27 cellular contexts compared by ENCODE assay signal in the genomic region with DNA sequence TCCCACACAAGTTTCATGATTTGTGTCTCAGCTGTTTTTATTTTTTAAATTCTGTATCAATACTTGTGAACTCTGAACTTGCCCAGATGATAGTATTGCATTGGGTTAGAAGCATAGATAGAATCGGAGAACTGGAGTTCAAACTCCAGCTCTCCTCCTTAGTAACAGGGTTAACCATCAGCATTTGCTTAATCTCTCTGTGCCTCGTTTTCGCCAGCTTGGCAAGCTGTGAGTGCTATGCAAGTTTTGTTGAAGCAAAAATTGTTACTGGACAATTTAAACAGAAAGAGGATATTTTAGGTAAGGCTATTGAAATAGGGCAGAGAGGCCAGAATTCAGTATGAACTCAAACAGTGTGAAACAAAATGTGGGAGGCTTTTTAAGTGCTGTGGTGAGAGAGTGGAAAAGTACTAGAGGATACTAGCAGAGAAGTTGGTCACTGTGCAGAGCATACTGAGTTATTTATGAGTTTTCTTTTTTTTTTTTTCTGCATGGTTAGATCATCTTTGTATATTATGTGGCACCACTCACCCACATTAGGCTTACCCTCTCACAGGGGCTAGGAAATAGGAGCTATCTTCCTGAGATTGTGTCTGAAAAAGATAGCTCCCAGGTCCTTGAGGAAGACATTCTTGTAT.
DNase-seq lines count a peak whose midpoint lies in the region; ATAC-seq and TF ChIP-seq lines count a peak whose summit lies in the region.
"Had no signal": no experiment of that assay in that cellular context is flagged by ENCODE, and none has a peak within 500 bp of the region (broad histone marks: within the 10 kb centered on the region; RNA-seq: fewer than 3 reads in every experiment).

No MANE protein-coding gene starts in this region.

- H2AFZ ChIP-seq in fibroblast of lung (ENCODE audit: low read length), result peak overlapping the region; percentile 44

- H4K20me1 ChIP-seq in fibroblast of lung (ENCODE audit: control insufficient read depth, extremely low read depth, insufficient read depth, low read length), result no peaks in the 10 kb centered on the region

- TF ChIP-seq CTCF in fibroblast of lung (conservative IDR thresholded peaks at IDR 0.05 in 1 of 2, IDR thresholded peaks at IDR 0.05 in 1 of 2; ENCODE audit: low read depth in 1 of 2, low read length in 2 of 2), result no peak
- TF ChIP-seq CTCF in tibial artery (IDR thresholded peaks at IDR 0.05), result no peak
- TF ChIP-seq CTCF in glutamatergic neuron (IDR thresholded peaks at IDR 0.05; ENCODE audit: partially characterized antibody, unreplicated experiment), result no peak

- H3K4me3 Mint-ChIP-seq in activated T-cell treated with anti-CD3 and anti-CD28 coated beads, Interleukin-2, amount 50 U/mL, for 4 hours, result no peak overlapping the region
- no peak overlapping the region for H3K4me3 Mint-ChIP-seq in glutamatergic neuron (ENCODE audit: unreplicated experiment)
- H3K4me3 Mint-ChIP-seq: activated naive CD4-positive, alpha-beta T cell treated with anti-CD3 and anti-CD28 coated beads for 36 hours; activated T-cell treated with anti-CD3 and anti-CD28 coated beads, Interleukin-2, amount 50 U/mL, for 72 hours; CD8-positive, alpha-beta T cell; HFFc6; neural crest cell had no signal

- H3K4me1 ChIP-seq in fibroblast of lung (ENCODE audit: control insufficient read depth, extremely low read depth, insufficient read depth, low read length) (no peaks in the 10 kb centered on the region), tibial artery (peaks cover 0 to 28% (median 4%) of the 10 kb centered on the region in 4 donors)
- H3K4me1 ChIP-seq: stomach, upper lobe of left lung had no signal

- H3K4me3 ChIP-seq in fibroblast of lung (replicated peaks in 1 of 4; ENCODE audit: control extremely low read depth in 1 of 4, insufficient read depth in 1 of 4, low read depth in 3 of 4, low read length in 4 of 4) (no peak overlapping the region), tibial artery (no peak overlapping the region)
- H3K4me3 ChIP-seq: SJCRH30, stomach, upper lobe of left lung had no signal

- H3K9me3 ChIP-seq in fibroblast of lung (ENCODE audit: control insufficient read depth, insufficient read depth, low read depth, low read length), result no peaks in the 10 kb centered on the region
- H3K9me3 ChIP-seq in tibial artery, result no peaks in the 10 kb centered on the region
- H3K9me3 ChIP-seq: SJCRH30, stomach, upper lobe of left lung had no signal

- H3K27ac Mint-ChIP-seq in glutamatergic neuron (ENCODE audit: unreplicated experiment), result no peak overlapping the region
- H3K27ac Mint-ChIP-seq: activated naive CD4-positive, alpha-beta T cell treated with anti-CD3 and anti-CD28 coated beads for 36 hours; activated T-cell treated with anti-CD3 and anti-CD28 coated beads, Interleukin-2, amount 50 U/mL, for 72 hours; CD8-positive, alpha-beta T cell; HFFc6 had no signal

- DNase-seq in Right ventricle myocardium inferior (ENCODE audit: missing footprints) (no peak), cardiac septum (ENCODE audit: low spot score) (no peak), fibroblast of lung (ENCODE audit: low read depth in 2 of 2) (peak in 1 of 2 donors; percentile 20), myocyte (ENCODE audit: low read depth) (peak; percentile 59), tibial artery (peak in 1 of 2 donors; percentile 69), glutamatergic neuron (no peak)
- DNase-seq in activated T-cell treated with anti-CD3 and anti-CD28 coated beads, Interleukin-2, amount 50 U/mL, for 4 hours, result no peak
- DNase-seq: activated CD4-positive, alpha-beta T cell treated with anti-CD3 and anti-CD28 coated beads for 4 hours; activated naive CD4-positive, alpha-beta T cell treated with anti-CD3 and anti-CD28 coated beads for 36 hours; activated T-cell treated with anti-CD3 and anti-CD28 coated beads, Interleukin-2, amount 50 U/mL, for 72 hours; AML-193; anterior cingulate cortex; CD8-positive, alpha-beta T cell; DMS153; effector CD4-positive, alpha-beta T cell; erythroblast; HFFc6; NCI-H1092; NCI-H1930; NCI-H345; NCI-H82; SJCRH30; stomach; upper lobe of left lung had no signal

- H3K9me3 Mint-ChIP-seq in activated T-cell treated with anti-CD3 and anti-CD28 coated beads, Interleukin-2, amount 50 U/mL, for 4 hours, result peaks cover 9% of the 10 kb centered on the region
- H3K9me3 Mint-ChIP-seq in glutamatergic neuron (ENCODE audit: unreplicated experiment), result no peaks in the 10 kb centered on the region
- H3K9me3 Mint-ChIP-seq: activated naive CD4-positive, alpha-beta T cell treated with anti-CD3 and anti-CD28 coated beads for 36 hours; HFFc6; neural crest cell had no signal

- H3K27me3 ChIP-seq in fibroblast of lung (ENCODE audit: control insufficient read depth, insufficient read depth, low read length) (no peaks in the 10 kb centered on the region), tibial artery (no peaks in the 10 kb centered on the region)
- H3K27me3 ChIP-seq: SJCRH30, stomach, upper lobe of left lung had no signal

- H3K4me2 ChIP-seq in fibroblast of lung (ENCODE audit: extremely low read depth, insufficient read depth, low read length), result no peak overlapping the region

- H3K27ac ChIP-seq in fibroblast of lung (ENCODE audit: insufficient read depth, low read length) (no peak overlapping the region), tibial artery (peak overlapping the region; percentile 9 to 62)
- H3K27ac ChIP-seq: 22Rv1, SJCRH30, stomach, upper lobe of left lung had no signal

- H3K4me1 Mint-ChIP-seq in activated T-cell treated with anti-CD3 and anti-CD28 coated beads, Interleukin-2, amount 50 U/mL, for 4 hours (ENCODE audit: low read depth), result no peaks in the 10 kb centered on the region
- H3K4me1 Mint-ChIP-seq in glutamatergic neuron (ENCODE audit: low read depth, unreplicated experiment), result peaks cover 3% of the 10 kb centered on the region

- H3K36me3 Mint-ChIP-seq in activated T-cell treated with anti-CD3 and anti-CD28 coated beads, Interleukin-2, amount 50 U/mL, for 4 hours (ENCODE audit: insufficient read depth), result no peaks in the 10 kb centered on the region
- H3K36me3 Mint-ChIP-seq in glutamatergic neuron (ENCODE audit: unreplicated experiment), result no peaks in the 10 kb centered on the region
- H3K36me3 Mint-ChIP-seq: CD8-positive, alpha-beta T cell had no signal

- H3K79me2 ChIP-seq in fibroblast of lung (ENCODE audit: control insufficient read depth, insufficient read depth, low read length), result no peaks in the 10 kb centered on the region

- no peak overlapping the region for H3K9ac ChIP-seq in fibroblast of lung (ENCODE audit: insufficient read depth, low read length)

- intact Hi-C loops in Right ventricle myocardium inferior (cut with DNase I), result no loop called here
- intact Hi-C loops in cardiac septum (cut with DNase I), result no loop called here
- intact Hi-C loops in tibial artery (cut with DNase I; ENCODE audit: low total_unique reads), result no loop called here

- H3K36me3 ChIP-seq in fibroblast of lung (ENCODE audit: control insufficient read depth, insufficient read depth, low read length) (no peaks in the 10 kb centered on the region), tibial artery (no peaks in the 10 kb centered on the region)
- H3K36me3 ChIP-seq: SJCRH30, stomach, upper lobe of left lung had no signal

- H3K27me3 Mint-ChIP-seq in activated T-cell treated with anti-CD3 and anti-CD28 coated beads, Interleukin-2, amount 50 U/mL, for 4 hours (ENCODE audit: low read depth), result no peaks in the 10 kb centered on the region
- no peaks in the 10 kb centered on the region for H3K27me3 Mint-ChIP-seq in glutamatergic neuron (ENCODE audit: unreplicated experiment)

- peak; percentile 75 for ATAC-seq in Right ventricle myocardium inferior
- no peak for ATAC-seq in activated T-cell treated with anti-CD3 and anti-CD28 coated beads, Interleukin-2, amount 50 U/mL, for 4 hours
- no peak for ATAC-seq in HG03135 (IDR thresholded peaks at IDR 0.05; ENCODE audit: unreplicated experiment)
- ATAC-seq: activated T-cell treated with anti-CD3 and anti-CD28 coated beads, Interleukin-2, amount 50 U/mL, for 72 hours; CD8-positive, alpha-beta T cell had no signal
